Comparison of ENCODE assay signal across 1 cellular context in the genomic region with DNA sequence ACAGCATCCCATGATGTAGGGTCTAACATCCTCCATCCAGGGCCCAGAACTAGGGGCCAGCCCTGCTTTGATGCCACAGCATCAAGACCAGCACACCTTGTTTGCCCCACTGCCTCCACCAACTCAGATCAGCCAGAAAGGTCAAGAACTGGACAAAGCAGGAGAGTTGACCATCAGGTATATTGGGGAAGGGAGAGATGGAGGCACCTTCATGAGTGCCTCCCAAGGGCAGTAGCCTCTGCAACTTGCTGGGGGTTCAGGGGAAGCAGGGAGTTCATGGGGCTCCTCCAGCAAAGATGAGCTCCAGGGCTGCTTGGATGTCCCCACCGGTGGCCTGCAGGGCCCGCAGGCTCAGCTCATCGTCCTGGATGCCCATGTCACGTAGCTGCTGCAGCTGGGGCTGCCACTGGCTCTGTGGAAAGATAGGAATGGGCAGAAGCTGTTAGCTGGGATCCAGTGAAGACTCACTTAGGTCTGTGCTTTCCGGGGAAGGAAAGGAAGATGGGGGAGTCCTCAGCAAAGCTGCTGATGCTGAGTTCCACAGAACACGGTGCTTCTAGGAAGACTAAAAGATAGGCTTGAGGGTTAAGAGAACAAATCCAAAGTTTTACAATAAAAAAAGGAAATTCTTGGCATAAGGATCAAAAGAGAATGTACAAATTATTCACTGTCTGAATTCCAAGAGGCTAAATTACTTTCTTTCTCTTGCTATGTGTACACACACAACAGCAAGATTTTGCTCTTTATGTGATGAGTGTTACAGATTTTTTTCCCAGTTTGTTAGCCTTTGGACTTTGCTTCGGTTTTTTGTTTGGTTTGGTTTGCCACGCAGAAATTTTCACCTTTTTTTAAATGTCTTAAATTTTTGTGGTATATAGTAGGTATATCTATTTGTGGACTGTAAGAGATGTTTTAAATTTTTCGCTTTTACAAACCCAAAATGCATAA.
TF ChIP-seq lines count a peak whose summit lies in the region.

No MANE protein-coding gene starts in this region.

TF ChIP-seq in liver, 16 proteins besides CTCF, POLR2A, EP300 and RAD21 (continued from another document):
- TF ChIP-seq, protein P1, sequence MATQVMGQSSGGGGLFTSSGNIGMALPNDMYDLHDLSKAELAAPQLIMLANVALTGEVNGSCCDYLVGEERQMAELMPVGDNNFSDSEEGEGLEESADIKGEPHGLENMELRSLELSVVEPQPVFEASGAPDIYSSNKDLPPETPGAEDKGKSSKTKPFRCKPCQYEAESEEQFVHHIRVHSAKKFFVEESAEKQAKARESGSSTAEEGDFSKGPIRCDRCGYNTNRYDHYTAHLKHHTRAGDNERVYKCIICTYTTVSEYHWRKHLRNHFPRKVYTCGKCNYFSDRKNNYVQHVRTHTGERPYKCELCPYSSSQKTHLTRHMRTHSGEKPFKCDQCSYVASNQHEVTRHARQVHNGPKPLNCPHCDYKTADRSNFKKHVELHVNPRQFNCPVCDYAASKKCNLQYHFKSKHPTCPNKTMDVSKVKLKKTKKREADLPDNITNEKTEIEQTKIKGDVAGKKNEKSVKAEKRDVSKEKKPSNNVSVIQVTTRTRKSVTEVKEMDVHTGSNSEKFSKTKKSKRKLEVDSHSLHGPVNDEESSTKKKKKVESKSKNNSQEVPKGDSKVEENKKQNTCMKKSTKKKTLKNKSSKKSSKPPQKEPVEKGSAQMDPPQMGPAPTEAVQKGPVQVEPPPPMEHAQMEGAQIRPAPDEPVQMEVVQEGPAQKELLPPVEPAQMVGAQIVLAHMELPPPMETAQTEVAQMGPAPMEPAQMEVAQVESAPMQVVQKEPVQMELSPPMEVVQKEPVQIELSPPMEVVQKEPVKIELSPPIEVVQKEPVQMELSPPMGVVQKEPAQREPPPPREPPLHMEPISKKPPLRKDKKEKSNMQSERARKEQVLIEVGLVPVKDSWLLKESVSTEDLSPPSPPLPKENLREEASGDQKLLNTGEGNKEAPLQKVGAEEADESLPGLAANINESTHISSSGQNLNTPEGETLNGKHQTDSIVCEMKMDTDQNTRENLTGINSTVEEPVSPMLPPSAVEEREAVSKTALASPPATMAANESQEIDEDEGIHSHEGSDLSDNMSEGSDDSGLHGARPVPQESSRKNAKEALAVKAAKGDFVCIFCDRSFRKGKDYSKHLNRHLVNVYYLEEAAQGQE (IDR thresholded peaks at IDR 0.05), result no peak
- TF ChIP-seq, protein P2, sequence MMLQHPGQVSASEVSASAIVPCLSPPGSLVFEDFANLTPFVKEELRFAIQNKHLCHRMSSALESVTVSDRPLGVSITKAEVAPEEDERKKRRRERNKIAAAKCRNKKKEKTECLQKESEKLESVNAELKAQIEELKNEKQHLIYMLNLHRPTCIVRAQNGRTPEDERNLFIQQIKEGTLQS (IDR thresholded peaks at IDR 0.05), result no peak
- TF ChIP-seq GABPA (IDR thresholded peaks at IDR 0.05 in 1 of 2, conservative IDR thresholded peaks at IDR 0.05 in 1 of 2) (no peak), TAF1 (conservative IDR thresholded peaks at IDR 0.05) (no peak), HNF4G (IDR thresholded peaks at IDR 0.05) (peak; percentile 33), SP1 (IDR thresholded peaks at IDR 0.05) (peak; percentile 56), FOXA1 (IDR thresholded peaks at IDR 0.05) (no peak), JUND (IDR thresholded peaks at IDR 0.05) (no peak)
